In the genomic region with DNA sequence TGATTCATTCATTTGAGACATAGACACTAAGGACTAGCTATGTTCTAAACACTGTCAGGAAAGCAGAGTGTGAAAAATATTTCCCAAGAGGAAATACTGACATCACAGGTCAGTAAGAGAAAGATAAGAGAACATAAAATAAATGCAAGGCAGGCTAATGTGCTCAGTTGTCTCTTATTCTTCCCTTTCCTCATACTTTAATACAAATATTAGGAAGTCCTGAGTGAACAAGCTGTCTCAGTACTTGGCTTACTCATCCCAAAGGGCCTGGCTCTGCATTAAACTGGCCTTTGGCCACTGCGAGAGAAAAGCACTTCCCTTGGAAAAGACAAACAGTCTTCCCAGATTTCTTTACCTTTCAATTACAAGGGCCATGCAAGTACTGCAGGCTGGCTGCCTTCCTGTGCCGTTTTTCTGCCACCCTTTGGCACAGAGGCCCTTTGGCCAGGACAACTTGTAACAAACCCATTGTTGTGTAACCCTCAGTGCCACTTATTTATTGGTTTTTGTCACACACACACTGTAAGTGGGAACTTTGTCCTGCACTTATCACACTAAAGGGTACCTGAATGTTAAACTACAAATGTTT, we compare ENCODE assay signal across 9 cellular contexts. TPM values are rescaled to one million over a fixed set of nuclear protein-coding genes. Genes with fewer than 3 reads are reported as not detected.
DNase-seq lines count a peak whose midpoint lies in the region; ATAC-seq, FAIRE-seq and TF ChIP-seq lines count a peak whose summit lies in the region.
"Had no signal": no experiment of that assay in that cellular context is flagged by ENCODE, and none has a peak within 500 bp of the region (broad histone marks: within the 10 kb centered on the region; RNA-seq: fewer than 3 reads in every experiment).

No MANE protein-coding gene starts in this region.

- no peak for TF ChIP-seq CTCF in H9 (conservative IDR thresholded peaks at IDR 0.05)
- TF ChIP-seq CTCF in MCF 10A (IDR thresholded peaks at IDR 0.05; ENCODE audit: unreplicated experiment) = no peak
- no peak for TF ChIP-seq CTCF in right atrium auricular region (IDR thresholded peaks at IDR 0.05)

- DNase-seq in H9 (no peak), MCF 10A (ENCODE audit: unreplicated experiment) (peak; percentile 14), right atrium auricular region (ENCODE audit: low spot score) (no peak), small intestine (peak; percentile 95), cerebellum (ENCODE audit: low spot score) (no peak)
- DNase-seq: WERI-Rb-1 had no signal

- H3K18ac ChIP-seq in H9 (ENCODE audit: insufficient read length, low read depth, low read length) = no peak overlapping the region

- H3K4ac ChIP-seq in H9 (ENCODE audit: low read depth, low read length) = no peak overlapping the region

- H3K4me3 ChIP-seq in right atrium auricular region = no peak overlapping the region
- no peak overlapping the region for H3K4me3 ChIP-seq in small intestine (ENCODE audit: low read depth in 1 of 2, low read length in 2 of 2)

- no peak overlapping the region for H4K8ac ChIP-seq in H9 (replicated peaks; ENCODE audit: insufficient read length, low read depth, low read length)

- no CpG with 5 or more reads among the region's 2 CpGs for WGBS in H9 (ENCODE audit: extremely low coverage, insufficient read length, low lambda C conversion rate)
- WGBS in small intestine, 3 donors = 15 to 28% (median 20%) methylated on average over 2 of the region's 2 CpGs

- peaks cover 15% of the 10 kb centered on the region for H3K36me3 ChIP-seq in right atrium auricular region
- H3K36me3 ChIP-seq in small intestine (ENCODE audit: control insufficient read depth in 2 of 2, insufficient read depth in 2 of 2, low read length in 2 of 2) = no peaks in the 10 kb centered on the region

- no peak overlapping the region for H4K91ac ChIP-seq in H9 (ENCODE audit: insufficient read length, low read depth, low read length)

- no peak overlapping the region for H3K4me3 Mint-ChIP-seq in H9
- H3K4me3 Mint-ChIP-seq in MCF 10A (ENCODE audit: unreplicated experiment) = no peak overlapping the region

- CTCF ChIA-PET in MCF 10A (lab: Yijun Ruan, JAX) = interaction anchor here (0.6 to 1.2 kb wide), 6 partner anchors 13 to 323 kb away, joined by 3 to 7 read pairs (median 4); no protein-coding TSS in a partner anchor

- H3K4me2 ChIP-seq in H9 (ENCODE audit: insufficient read depth, insufficient read length, low read length) = no peak overlapping the region

- no peak overlapping the region for H3K23ac ChIP-seq in H9 (ENCODE audit: insufficient read length, low read depth, low read length)

- H4K20me1 ChIP-seq in H9 (ENCODE audit: control insufficient read depth, insufficient read depth, insufficient read length) = no peaks in the 10 kb centered on the region

- H3K14ac ChIP-seq in H9 (ENCODE audit: insufficient read depth, low read length) = no peak overlapping the region

- H3K27ac ChIP-seq in H9 (ENCODE audit: insufficient read length, low read depth, low read length) (no peak overlapping the region), right atrium auricular region (peak overlapping the region; percentile 17 to 19), small intestine (ENCODE audit: low read depth in 1 of 2, low read length in 1 of 2) (peak overlapping the region; percentile 65 to 76)
- H3K27ac ChIP-seq: WERI-Rb-1 had no signal

- POLR2A ChIA-PET in MCF 10A (lab: Yijun Ruan, JAX) = interaction anchor here (0.6 to 1.0 kb wide), 2 partner anchors 22 to 938 kb away, joined by 3 to 4 read pairs; no protein-coding TSS in a partner anchor

- H3K56ac ChIP-seq in H9 (ENCODE audit: insufficient read length, low read depth, low read length) = no peak overlapping the region

- H3T11ph ChIP-seq in H9 (ENCODE audit: low read length) = no peak overlapping the region

- intact Hi-C loops in MCF 10A (cut with micrococcal nuclease) = no loop called here

- H2AK5ac ChIP-seq in H9 (ENCODE audit: insufficient read length, low read length) = no peak overlapping the region

- H3K27me3 ChIP-seq in H9 (ENCODE audit: insufficient read depth, low read length) (no peaks in the 10 kb centered on the region), right atrium auricular region (no peaks in the 10 kb centered on the region), small intestine (ENCODE audit: control insufficient read depth in 2 of 2, insufficient read depth in 2 of 2, low read length in 2 of 2) (no peaks in the 10 kb centered on the region)

- H2BK15ac ChIP-seq in H9 (ENCODE audit: low read depth, low read length) = no peak overlapping the region

- no peak overlapping the region for H2BK5ac ChIP-seq in H9 (ENCODE audit: insufficient read length, low read length)

- H3K36me3 Mint-ChIP-seq in H9 (ENCODE audit: insufficient read depth in 1 of 3, low read depth in 3 of 3) (peaks cover 0 to 7% (median 0%) of the 10 kb centered on the region in 3 experiments; a peak in 4 of 7 replicates), MCF 10A (ENCODE audit: insufficient read depth, unreplicated experiment) (peaks cover 21% of the 10 kb centered on the region)

- H3K27ac Mint-ChIP-seq in H9 = peak overlapping the region in 2 of 3 experiments; percentile 40 to 74; a peak in 3 of 7 replicates
- no peak overlapping the region for H3K27ac Mint-ChIP-seq in MCF 10A (ENCODE audit: low read depth, unreplicated experiment)

- H3K9me3 ChIP-seq in H9 (ENCODE audit: control insufficient read depth, low read depth, low read length) (no peaks in the 10 kb centered on the region), right atrium auricular region (no peaks in the 10 kb centered on the region), small intestine (ENCODE audit: control insufficient read depth, low read depth) (no peaks in the 10 kb centered on the region)

- H4K5ac ChIP-seq in H9 (ENCODE audit: insufficient read length, low read depth, low read length) = no peak overlapping the region

- FAIRE-seq in small intestine (lab: Jason Lieb, UNC) = no peak

- no peak overlapping the region for H2AFZ ChIP-seq in H9 (ENCODE audit: low read length)

- no peaks in the 10 kb centered on the region for H3K23me2 ChIP-seq in H9 (ENCODE audit: insufficient read length, low read depth, low read length, poor library complexity, severe bottlenecking)

- H3K9me3 Mint-ChIP-seq in H9 (no peaks in the 10 kb centered on the region), MCF 10A (ENCODE audit: unreplicated experiment) (no peaks in the 10 kb centered on the region)

- H2BK120ac ChIP-seq in H9 (ENCODE audit: low read depth, low read length, poor library complexity, severe bottlenecking) = no peak overlapping the region

- peaks cover 2% of the 10 kb centered on the region; the same call in 1 of the 2 replicates for H3K79me2 ChIP-seq in H9 (ENCODE audit: insufficient read depth, low read length)

- no peak overlapping the region for H2BK20ac ChIP-seq in H9 (ENCODE audit: low read depth, low read length, poor library complexity, severe bottlenecking)

- H3K4me1 ChIP-seq in H9 (ENCODE audit: insufficient read depth, low read length) (no peaks in the 10 kb centered on the region), right atrium auricular region (peaks cover 0 to 17% of the 10 kb centered on the region in 2 donors), small intestine (ENCODE audit: control insufficient read depth in 2 of 2, insufficient read depth in 1 of 2, low read depth in 1 of 2, low read length in 1 of 2) (peaks cover 2% of the 10 kb centered on the region in 2 donors)

- H3K27me3 Mint-ChIP-seq in H9 (ENCODE audit: low read depth) (no peaks in the 10 kb centered on the region), MCF 10A (ENCODE audit: insufficient read depth, unreplicated experiment) (no peaks in the 10 kb centered on the region)

- peaks cover 3% of the 10 kb centered on the region for H3K79me1 ChIP-seq in H9 (ENCODE audit: insufficient read depth, low read depth, low read length, poor library complexity, severe bottlenecking)

- H3K4me1 Mint-ChIP-seq in H9 = peaks cover 4% of the 10 kb centered on the region in 2 experiments; a peak in 2 of 4 replicates
- H3K4me1 Mint-ChIP-seq in MCF 10A (ENCODE audit: insufficient read depth, unreplicated experiment) = peaks cover 17% of the 10 kb centered on the region

- ATAC-seq in HG03520 (IDR thresholded peaks at IDR 0.05; ENCODE audit: unreplicated experiment) (no peak), GM18909 (IDR thresholded peaks at IDR 0.05; ENCODE audit: poor library complexity, unreplicated experiment) (no peak), GM18517 (IDR thresholded peaks at IDR 0.05; ENCODE audit: unreplicated experiment) (no peak)

- H2BK12ac ChIP-seq in H9 (ENCODE audit: insufficient read length, low read depth, low read length) = no peak overlapping the region

- H3K9ac ChIP-seq in H9 (ENCODE audit: extremely low read depth, insufficient read length, low read length) = no peak overlapping the region

- BruUV-seq in MCF 10A (replicated peaks; lab: Mats Ljungman, UMichigan) = no TSS peak

RNA-seq across cellular contexts. Expression of gene EDC3, which starts 31.7 kb away (rescaled TPM):
- total RNA-seq in H9 (2021) (56.6 and 60.5 TPM in 2 replicates), MCF 10A (2022) (42.8 and 53.3 TPM in 2 replicates), right atrium auricular region (1 to 10 TPM; 8.0 to 8.3 TPM), cerebellum (20.9 TPM)
- 10 to 100 TPM; 13.5 to 25.5 (median 16.9) TPM for polyA plus RNA-seq in small intestine

RNA-seq across cellular contexts. Expression of gene CLK3, which starts 48.5 kb away (rescaled TPM):
- total RNA-seq in H9 (2021) (40.8 and 41.0 TPM in 2 replicates), MCF 10A (2022) (57.8 and 62.8 TPM in 2 replicates), right atrium auricular region (10 to 100 TPM; 52.8 to 59.2 TPM), cerebellum (37.6 TPM)
- 10 to 100 TPM; 47.8 to 84.5 (median 73.2) TPM for polyA plus RNA-seq in small intestine

Comparison
In these comparisons a context has a peak if more than half of its experiments do, and no peak if none do; other contexts are left out.
1. DNase-seq: peak in MCF 10A (single experiment) and small intestine (single experiment); none in H9 (single experiment), right atrium auricular region (single experiment) and cerebellum (single experiment).